Comparison of ENCODE assay signal across 25 cellular contexts in genomic region chr7:33714208-33714607, GRCh38.
"Had no signal": no experiment of that assay in that cellular context is flagged by ENCODE, and none has a peak within 500 bp of the region (broad histone marks: within the 10 kb centered on the region; RNA-seq: fewer than 3 reads in every experiment).

No MANE protein-coding gene starts in this region.

- H3K27me3 ChIP-seq: colonic mucosa, esophagus muscularis mucosa, ovary, spleen, stomach, thyroid gland, vagina had no signal

- H3K4me3 Mint-ChIP-seq: dendritic cell treated with granulocyte-macrophage colony-stimulating factor and Interleukin-4, amounts not matched to agents 40 ng/mL and 50 ng/mL, for 4 days; natural killer cell treated with Interleukin-12 subunit alpha and Interleukin-12 subunit beta and Interleukin-15 and Interleukin-18, amount 100 ng/mL, for 72 hours; neural crest cell; stimulated activated naive B cell treated with anti-CD40 and anti-IgM and Interleukin-4, amounts not matched to agents 10 μg/mL and 1 μg/mL and 100 μg/mL, for 72 hours had no signal

- DNase-seq: colonic mucosa; effector CD8-positive, alpha-beta T cell; foreskin melanocyte; glutamatergic neuron; heart right ventricle; hippocampal formation; immature natural killer cell; left ventricle myocardium superior; lower lobe of right lung; ovary; posterior cingulate gyrus; psoas muscle; right cardiac atrium; spleen; stimulated activated CD4-positive, alpha-beta T cell treated with anti-CD3 and anti-CD28 coated beads, Interleukin-4, amount 100 ng/mL, for 4 hours; stimulated activated naive B cell treated with anti-CD40 and anti-IgM and Interleukin-4, amounts not matched to agents 10 μg/mL and 1 μg/mL and 100 μg/mL, for 72 hours; stomach; thyroid gland; trophoblast cell had no signal

- H3K4me3 ChIP-seq: colonic mucosa, esophagus muscularis mucosa, heart right ventricle, lower lobe of right lung, ovary, psoas muscle, skin epidermis, spleen, stomach, thyroid gland, vagina had no signal

- H3K9me3 Mint-ChIP-seq: dendritic cell treated with granulocyte-macrophage colony-stimulating factor and Interleukin-4, amounts not matched to agents 40 ng/mL and 50 ng/mL, for 4 days; natural killer cell treated with Interleukin-12 subunit alpha and Interleukin-12 subunit beta and Interleukin-15 and Interleukin-18, amount 100 ng/mL, for 72 hours; neural crest cell had no signal

- H3K27ac ChIP-seq: colonic mucosa, esophagus muscularis mucosa, heart right ventricle, lower lobe of right lung, ovary, psoas muscle, skin epidermis, spleen, stomach, thyroid gland, vagina had no signal

- H3K4me1 ChIP-seq: colonic mucosa had no signal

- H3K36me3 ChIP-seq: colonic mucosa, esophagus muscularis mucosa, heart right ventricle, lower lobe of right lung, ovary, spleen, stomach, thyroid gland, vagina had no signal

- H3K4me1 Mint-ChIP-seq: stimulated activated naive B cell treated with anti-CD40 and anti-IgM and Interleukin-4, amounts not matched to agents 10 μg/mL and 1 μg/mL and 100 μg/mL, for 72 hours had no signal

- ATAC-seq: heart right ventricle; left ventricle myocardium superior; lower lobe of right lung; natural killer cell treated with Interleukin-12 subunit alpha and Interleukin-12 subunit beta and Interleukin-15 and Interleukin-18, amount 100 ng/mL, for 72 hours; psoas muscle; right cardiac atrium; stimulated activated naive B cell treated with anti-CD40 and anti-IgM and Interleukin-4, amounts not matched to agents 10 μg/mL and 1 μg/mL and 100 μg/mL, for 72 hours had no signal

- H3K9me3 ChIP-seq: colonic mucosa, esophagus muscularis mucosa, heart right ventricle, lower lobe of right lung, ovary, psoas muscle, spleen, stomach, thyroid gland, vagina had no signal

- H3K27ac Mint-ChIP-seq: dendritic cell treated with granulocyte-macrophage colony-stimulating factor and Interleukin-4, amounts not matched to agents 40 ng/mL and 50 ng/mL, for 4 days; natural killer cell treated with Interleukin-12 subunit alpha and Interleukin-12 subunit beta and Interleukin-15 and Interleukin-18, amount 100 ng/mL, for 72 hours; stimulated activated naive B cell treated with anti-CD40 and anti-IgM and Interleukin-4, amounts not matched to agents 10 μg/mL and 1 μg/mL and 100 μg/mL, for 72 hours had no signal
